In the genomic region with DNA sequence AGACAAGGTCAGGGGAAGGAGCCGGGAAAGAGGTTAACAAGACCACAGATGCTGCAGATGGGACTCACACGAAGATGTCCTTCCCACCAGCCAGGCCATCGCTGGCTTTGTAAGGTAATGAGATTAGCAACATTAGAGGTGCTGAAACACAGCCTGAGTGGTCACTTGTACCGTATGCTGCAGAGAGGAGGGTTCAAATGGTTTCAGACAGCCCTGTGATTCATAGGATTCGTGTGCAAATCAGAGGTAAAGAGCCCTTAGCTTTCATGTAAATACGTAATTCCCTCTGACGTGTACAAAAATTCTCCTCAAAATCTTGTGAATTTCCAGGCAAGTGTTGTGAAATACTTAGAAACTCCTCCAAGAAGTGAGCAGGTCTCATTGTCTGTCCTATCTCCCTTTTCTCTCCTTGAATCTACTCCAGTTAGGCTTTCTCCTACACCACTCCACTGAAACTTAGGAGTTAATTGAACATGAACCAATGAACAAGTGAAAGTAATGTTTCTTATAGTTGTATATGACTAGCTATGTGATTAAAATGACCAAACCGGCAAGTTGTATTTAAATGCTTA, we compare ENCODE assay signal across 2 cellular contexts. TPM values are rescaled to one million over a fixed set of nuclear protein-coding genes. Genes with fewer than 3 reads are reported as not detected.
"Had no signal": no experiment of that assay in that cellular context is flagged by ENCODE, and none has a peak within 500 bp of the region (broad histone marks: within the 10 kb centered on the region; RNA-seq: fewer than 3 reads in every experiment).

No MANE protein-coding gene starts in this region.

RNA-seq across cellular contexts. Expression of gene FAM236B, which starts 1.0 kb away (rescaled TPM):
- total RNA-seq: G401, GM12878 had no signal

RNA-seq across cellular contexts. Expression of gene DMRTC1B, which starts 6.8 kb away (rescaled TPM):
- total RNA-seq: G401, GM12878 had no signal

RNA-seq across cellular contexts. Expression of gene FAM236D, which starts 24.6 kb away (rescaled TPM):
- total RNA-seq: G401, GM12878 had no signal
